In genomic region chr4:185774076-185774731, GRCh38 we compare ENCODE assay signal across 13 cellular contexts. TPM values are rescaled to one million over a fixed set of nuclear protein-coding genes. Genes with fewer than 3 reads are reported as not detected.
A peak's percentile ranks its signal among the peaks of the same experiment; 100 is the strongest.
DNase-seq lines count a peak whose midpoint lies in the region; ATAC-seq, FAIRE-seq and TF ChIP-seq lines count a peak whose summit lies in the region.
"Had no signal": no experiment of that assay in that cellular context is flagged by ENCODE, and none has a peak within 500 bp of the region (broad histone marks: within the 10 kb centered on the region; RNA-seq: fewer than 3 reads in every experiment).

No MANE protein-coding gene starts in this region.

- H3K9me3 ChIP-seq in OCI-LY1 (ENCODE audit: low read length) (0 out of 2 replicates have a peak, but pooled peaks cover 4% of the 10 kb centered on the region), H1 (ENCODE audit: insufficient read depth in 2 of 2, low read depth in 1 of 2, low read length in 1 of 2) (no peaks in the 10 kb centered on the region), lung (ENCODE audit: control insufficient read depth in 2 of 2, insufficient read depth in 1 of 2, low read length in 1 of 2) (no peaks in the 10 kb centered on the region), subcutaneous abdominal adipose tissue (ENCODE audit: control insufficient read depth in 5 of 5, low read length in 5 of 5) (peaks cover 0 to 3% (median 0%) of the 10 kb centered on the region in 5 donors)
- H3K9me3 ChIP-seq: ovary had no signal

- CTCF ChIA-PET in H1 (lab: Charles Lee; ENCODE audit: partially characterized antibody): interaction anchor here (1.0 kb wide), 2 partner anchors 15 to 24 kb away, joined by 3 read pairs; no protein-coding TSS in a partner anchor

- 17% methylated on average over 8 of the region's 8 CpGs; no CpG with 5 or more reads in 1 of the 2 experiments for WGBS in H1 (ENCODE audit: extremely low coverage in 1 of 2, insufficient coverage in 1 of 2, insufficient read length in 1 of 2, insufficient replicate concordance in 2 of 2, low coverage in 1 of 2, low lambda C conversion rate in 2 of 2, missing lambda C conversion rate in 1 of 2), 2 experiments
- WGBS in lung, 2 donors: 58 to 80% methylated on average over 8 of the region's 8 CpGs

- no peak overlapping the region for H3K4me3 Mint-ChIP-seq in activated T-cell treated with anti-CD3 and anti-CD28 coated beads, Interleukin-2, amount 50 U/mL, for 72 hours
- H3K4me3 Mint-ChIP-seq: activated T-helper 1 cell treated with anti-CD3 and anti-CD28 coated beads, Interleukin-12 subunit alpha, Interleukin-12 subunit beta, Interleukin-2, Interleukin-4 antibody, amounts not matched to agents 30 ng/mL and 10 ng/mL and 1 ng/mL, durations not matched to agents 14 hours and 24 hours and 36 hours had no signal

- no peaks in the 10 kb centered on the region for H3K9me3 Mint-ChIP-seq in activated T-cell treated with anti-CD3 and anti-CD28 coated beads, Interleukin-2, amount 50 U/mL, for 72 hours
- H3K9me3 Mint-ChIP-seq: activated T-helper 1 cell treated with anti-CD3 and anti-CD28 coated beads, Interleukin-12 subunit alpha, Interleukin-12 subunit beta, Interleukin-2, Interleukin-4 antibody, amounts not matched to agents 30 ng/mL and 10 ng/mL and 1 ng/mL, durations not matched to agents 14 hours and 24 hours and 36 hours had no signal

- no peaks in the 10 kb centered on the region for H3K9me2 ChIP-seq in OCI-LY1 (ENCODE audit: low read depth, low read length)

- H4K5ac ChIP-seq in H1 (ENCODE audit: insufficient read length, low read depth, low read length): no peak overlapping the region

- H3K9ac ChIP-seq in OCI-LY1 (ENCODE audit: low read length) (peak overlapping the region; percentile 56), H1 (replicated peaks in 1 of 4; ENCODE audit: extremely low read depth in 1 of 4, low read depth in 3 of 4, low read length in 3 of 4) (no peak overlapping the region), subcutaneous abdominal adipose tissue (ENCODE audit: low read length in 5 of 5) (peak overlapping the region in 3 of 5 donors; percentile 1 to 71 (median 3))

- H3K27me3 ChIP-seq in OCI-LY1 (ENCODE audit: insufficient read depth, low read length) (no peaks in the 10 kb centered on the region), H1 (replicated peaks in 1 of 4; ENCODE audit: control insufficient read depth in 3 of 4, extremely low read depth in 1 of 4, insufficient read depth in 3 of 4, low read length in 3 of 4) (no peaks in the 10 kb centered on the region), lung (ENCODE audit: control insufficient read depth, insufficient read depth) (no peaks in the 10 kb centered on the region), subcutaneous abdominal adipose tissue (ENCODE audit: control insufficient read depth in 5 of 5, insufficient read depth in 4 of 5, low read length in 5 of 5) (peaks cover 0 to 6% (median 0%) of the 10 kb centered on the region in 5 donors)
- H3K27me3 ChIP-seq: ovary had no signal

- H3K4ac ChIP-seq in H1 (replicated peaks; ENCODE audit: insufficient read length, low read depth, low read length): no peak overlapping the region

- no peak overlapping the region for H2BK15ac ChIP-seq in H1 (ENCODE audit: low read length)

- H3K27me3 Mint-ChIP-seq in activated T-cell treated with anti-CD3 and anti-CD28 coated beads, Interleukin-2, amount 50 U/mL, for 72 hours (ENCODE audit: low read depth): peaks cover 9% of the 10 kb centered on the region

- H3F3A ChIP-seq in OCI-LY1 (ENCODE audit: insufficient read depth, low read length): no peaks in the 10 kb centered on the region; the same call in 1 of the 2 replicates

- TF ChIP-seq RAD21 in H1 (IDR thresholded peaks at IDR 0.05 in 1 of 2, conservative IDR thresholded peaks at IDR 0.05 in 1 of 2; ENCODE audit: low read depth in 2 of 2, low read length in 2 of 2): no peak

- H4K91ac ChIP-seq in H1 (replicated peaks; ENCODE audit: insufficient read length, low read length): no peak overlapping the region

- TF ChIP-seq POLR2A in H1 (IDR thresholded peaks at IDR 0.05; ENCODE audit: control extremely low read depth in 1 of 2, low read depth in 2 of 2, low read length in 2 of 2): no peak

- ATAC-seq in lung (ENCODE audit: insufficient read depth, low FRiP score) (no peak), GM18858 (IDR thresholded peaks at IDR 0.05; ENCODE audit: unreplicated experiment) (no peak)
- ATAC-seq in activated T-cell treated with anti-CD3 and anti-CD28 coated beads, Interleukin-2, amount 50 U/mL, for 72 hours (replicated peaks in 1 of 2): no peak
- ATAC-seq: esophagus mucosa had no signal

- H3K4me1 Mint-ChIP-seq in activated T-cell treated with anti-CD3 and anti-CD28 coated beads, Interleukin-2, amount 50 U/mL, for 72 hours (ENCODE audit: low read depth): no peaks in the 10 kb centered on the region

- DNase-seq in H1 (ENCODE audit: low read depth in 1 of 2, low spot score in 2 of 2) (no peak), lung (ENCODE audit: low spot score) (no peak), CD1c-positive myeloid dendritic cell (ENCODE audit: extremely low spot score) (no peak), ecto neural progenitor cell (ENCODE audit: low spot score) (no peak)
- no peak for DNase-seq in activated T-cell treated with anti-CD3 and anti-CD28 coated beads, Interleukin-2, amount 50 U/mL, for 72 hours
- DNase-seq: NCI-H226, ovary, T1000 had no signal

- H2BK12ac ChIP-seq in H1 (ENCODE audit: low read depth, low read length): no peak overlapping the region

- H2AFZ ChIP-seq in OCI-LY1 (ENCODE audit: low read length) (no peak overlapping the region), H1 (ENCODE audit: low read length) (no peak overlapping the region)

- TF ChIP-seq EP300 in H1 (IDR thresholded peaks at IDR 0.05; ENCODE audit: borderline replicate concordance in 1 of 2, low read depth in 2 of 2, low read length in 2 of 2): no peak

- peak overlapping the region; percentile 33 for H3K18ac ChIP-seq in H1 (ENCODE audit: extremely low read depth, low read length)

- no peak overlapping the region for H3K27ac Mint-ChIP-seq in activated T-cell treated with anti-CD3 and anti-CD28 coated beads, Interleukin-2, amount 50 U/mL, for 72 hours
- H3K27ac Mint-ChIP-seq: activated T-helper 1 cell treated with anti-CD3 and anti-CD28 coated beads, Interleukin-12 subunit alpha, Interleukin-12 subunit beta, Interleukin-2, Interleukin-4 antibody, amounts not matched to agents 30 ng/mL and 10 ng/mL and 1 ng/mL, durations not matched to agents 14 hours and 24 hours and 36 hours had no signal

- H3K4me2 ChIP-seq in OCI-LY1 (ENCODE audit: low read length) (peak overlapping the region; percentile 75), H1 (ENCODE audit: insufficient read depth in 1 of 2, low read depth in 2 of 2, low read length in 2 of 2) (peak overlapping the region; percentile 69 to 71)

- H3K36me3 ChIP-seq in OCI-LY1 (ENCODE audit: insufficient read depth, low read length) (peaks cover 36% of the 10 kb centered on the region), H1 (ENCODE audit: control insufficient read depth in 2 of 4, insufficient read depth in 4 of 4, low read length in 3 of 4) (no peaks in the 10 kb centered on the region; a peak in 1 of 8 replicates), lung (ENCODE audit: control insufficient read depth in 2 of 2, insufficient read depth in 2 of 2, low read length in 2 of 2) (no peaks in the 10 kb centered on the region), subcutaneous abdominal adipose tissue (ENCODE audit: control insufficient read depth in 5 of 5, insufficient read depth in 5 of 5, low read length in 5 of 5) (no peaks in the 10 kb centered on the region)
- H3K36me3 ChIP-seq: ovary had no signal

- no peak overlapping the region for H2BK20ac ChIP-seq in H1 (ENCODE audit: low read length)

- no peaks in the 10 kb centered on the region for H4K20me1 ChIP-seq in OCI-LY1 (ENCODE audit: insufficient read depth, low read length)
- H4K20me1 ChIP-seq in H1 (replicated peaks in 1 of 2; ENCODE audit: control insufficient read depth in 1 of 2, insufficient read depth in 2 of 2, low read length in 2 of 2): no peaks in the 10 kb centered on the region

- TF ChIP-seq CTCF in OCI-LY1 (IDR thresholded peaks at IDR 0.05; ENCODE audit: low read length): no peak
- no peak for TF ChIP-seq CTCF in H1 (IDR thresholded peaks at IDR 0.05; ENCODE audit: control extremely low read depth in 1 of 3, insufficient read depth in 1 of 3, low read depth in 1 of 3, low read length in 3 of 3)
- TF ChIP-seq CTCF in lung (IDR thresholded peaks at IDR 0.05; ENCODE audit: control extremely low read depth, extremely low read depth): no peak

- no peak overlapping the region for H4K8ac ChIP-seq in H1 (ENCODE audit: extremely low read depth, insufficient read depth, low read length)

- POLR2A ChIA-PET in H1 (lab: Charles Lee; ENCODE audit: partially characterized antibody): interaction anchor here (0.6 to 1.3 kb wide), 3 partner anchors 45 to 93 kb away, joined by 3 to 4 read pairs (median 3); no protein-coding TSS in a partner anchor

- H2BK5ac ChIP-seq in H1 (ENCODE audit: low read depth, low read length): no peak overlapping the region

- H3K79me1 ChIP-seq in H1 (ENCODE audit: low read depth, low read length): peaks cover 3% of the 10 kb centered on the region; the same call in 1 of the 2 replicates

- H3K56ac ChIP-seq in H1 (replicated peaks; ENCODE audit: insufficient read length, low read depth, low read length): no peak overlapping the region

- no peak overlapping the region for H3K14ac ChIP-seq in H1 (ENCODE audit: insufficient read length)

- H3K23me2 ChIP-seq in H1 (ENCODE audit: low read depth, low read length): peaks cover 3% of the 10 kb centered on the region; the same call in 1 of the 2 replicates

- peak overlapping the region; percentile 5 for H2BK120ac ChIP-seq in H1 (replicated peaks; ENCODE audit: low read depth, low read length)

- H3K27ac ChIP-seq in OCI-LY1 (ENCODE audit: low read depth, low read length, poor library complexity, severe bottlenecking) (peak overlapping the region; percentile 81), H1 (ENCODE audit: low read depth, low read length) (no peak overlapping the region), lung (ENCODE audit: low read depth in 1 of 2, low read length in 1 of 2) (peak overlapping the region; percentile 67 to 98), subcutaneous abdominal adipose tissue (ENCODE audit: low read depth, low read length) (peak overlapping the region; percentile 38)
- H3K27ac ChIP-seq: ovary had no signal

- H3K23ac ChIP-seq in H1 (ENCODE audit: insufficient read length): no peak overlapping the region

- H3K36me3 Mint-ChIP-seq in activated T-cell treated with anti-CD3 and anti-CD28 coated beads, Interleukin-2, amount 50 U/mL, for 72 hours (ENCODE audit: insufficient read depth in 2 of 2): no peaks in the 10 kb centered on the region

- peaks cover 58% of the 10 kb centered on the region for H3K4me1 ChIP-seq in OCI-LY1 (ENCODE audit: insufficient read depth, low read length, severe bottlenecking)
- H3K4me1 ChIP-seq in H1 (replicated peaks in 1 of 4; ENCODE audit: control insufficient read depth in 3 of 4, insufficient read depth in 4 of 4, low read length in 3 of 4): peaks cover 4 to 26% (median 16%) of the 10 kb centered on the region in 4 experiments; a peak in 5 of 7 replicates
- peaks cover 4 to 10% of the 10 kb centered on the region in 2 donors for H3K4me1 ChIP-seq in lung (ENCODE audit: control insufficient read depth in 2 of 2, insufficient read depth in 2 of 2, low read length in 2 of 2)
- H3K4me1 ChIP-seq in subcutaneous abdominal adipose tissue (ENCODE audit: control insufficient read depth in 5 of 5, insufficient read depth in 5 of 5, low read length in 5 of 5): peaks cover 0 to 16% (median 0%) of the 10 kb centered on the region in 5 donors

- no peaks in the 10 kb centered on the region for H3K79me2 ChIP-seq in OCI-LY1 (ENCODE audit: insufficient read depth, low read length)
- peaks cover 0 to 57% of the 10 kb centered on the region in 2 experiments; a peak in 2 of 4 replicates for H3K79me2 ChIP-seq in H1 (ENCODE audit: control insufficient read depth in 1 of 2, insufficient read depth in 2 of 2, low read length in 2 of 2)

- H2AK5ac ChIP-seq in H1 (ENCODE audit: low read depth, low read length): no peak overlapping the region

- no peak for FAIRE-seq in H1 (lab: Jason Lieb, UNC)

- peak overlapping the region; percentile 50 for H3K4me3 ChIP-seq in OCI-LY1 (ENCODE audit: low read depth, low read length, poor library complexity, severe bottlenecking)
- H3K4me3 ChIP-seq in H1 (ENCODE audit: extremely low read depth in 1 of 4, insufficient read depth in 2 of 4, low read depth in 3 of 4, low read length in 4 of 4): peak overlapping the region; percentile 22 to 63 (median 37); a peak in 7 of 8 replicates
- peak overlapping the region; percentile 31 for H3K4me3 ChIP-seq in lung
- H3K4me3 ChIP-seq in subcutaneous abdominal adipose tissue (ENCODE audit: low read depth in 1 of 5, low read length in 5 of 5): peak overlapping the region in 3 of 5 donors; percentile 56 to 67 (median 62)
- H3K4me3 ChIP-seq: ovary had no signal

RNA-seq across cellular contexts. Expression of gene SORBS2, which starts 37.8 kb away (rescaled TPM):
- total RNA-seq in H1 (2021; fragmentation: NEBNext Ultra II Directional; extraction: Animal tissue kit (Norgen Biotek cat#: 25700)): 73.0 and 75.8 TPM in 2 replicates
- polyA plus RNA-seq in H1 (2011; rRNA removed): 37.4 and 87.1 TPM in 2 replicates
- polyA plus RNA-seq in H1 (2011; cell fraction: cytosol; rRNA removed): 34.5 TPM
- 96.7 TPM for polyA plus RNA-seq in H1 (2011; cell fraction: nucleus; rRNA removed)
- 46.3 to 72.9 TPM (median 63.2 TPM) in 4 replicates for polyA plus RNA-seq in H1 (2012, experiment 1 of 2)
- polyA plus RNA-seq in H1 (2012, experiment 2 of 2): 12.5 TPM
- polyA plus RNA-seq in H1 (2013, experiment 1 of 2): 80.9 TPM
- 79.9 TPM for polyA plus RNA-seq in H1 (2013, experiment 2 of 2)
- polyA minus RNA-seq in H1 (2011; rRNA and poly(A)+ RNA removed): 136 and 328 TPM in 2 replicates
- 49.0 TPM for polyA minus RNA-seq in H1 (2011; cell fraction: cytosol; rRNA and poly(A)+ RNA removed)
- polyA minus RNA-seq in H1 (2011; cell fraction: nucleus; rRNA and poly(A)+ RNA removed): 200 TPM
- 10 to 100 TPM; 38.4 to 70.4 TPM for total RNA-seq in lung
- 10 to 100 TPM; 11.2 to 14.4 TPM for polyA plus RNA-seq in lung
- total RNA-seq in activated T-cell treated with anti-CD3 and anti-CD28 coated beads, Interleukin-2, amount 50 U/mL, for 72 hours: under 1 TPM in 1 of 2 donors, not detected in 1; 0.26 TPM
- total RNA-seq: activated T-helper 1 cell treated with anti-CD3 and anti-CD28 coated beads, Interleukin-12 subunit alpha, Interleukin-12 subunit beta, Interleukin-2, Interleukin-4 antibody, amounts not matched to agents 30 ng/mL and 10 ng/mL and 1 ng/mL, durations not matched to agents 14 hours and 24 hours and 36 hours had no signal

Comparison
In these comparisons a context has a peak if more than half of its experiments do, and no peak if none do; other contexts are left out.
1. H3K9ac ChIP-seq: peak in OCI-LY1 (single experiment) and subcutaneous abdominal adipose tissue (3 of 5); none in H1 (0 of 4).
2. RNA of gene SORBS2, which starts 37.8 kb away (total RNA-seq): 73.0 to 75.8 TPM in H1 and 38.4 to 70.4 TPM in lung; 0.26 TPM in activated T-cell treated with anti-CD3 and anti-CD28 coated beads, Interleukin-2, amount 50 U/mL, for 72 hours; every median in the first group is over 10 times any median in the second.
3. Peak in every context shown above with its lines, with median percentiles within 50 percentile points of each other: H3K4me3 ChIP-seq.